Comparison of ENCODE assay signal across 8 cellular contexts in the genomic region with DNA sequence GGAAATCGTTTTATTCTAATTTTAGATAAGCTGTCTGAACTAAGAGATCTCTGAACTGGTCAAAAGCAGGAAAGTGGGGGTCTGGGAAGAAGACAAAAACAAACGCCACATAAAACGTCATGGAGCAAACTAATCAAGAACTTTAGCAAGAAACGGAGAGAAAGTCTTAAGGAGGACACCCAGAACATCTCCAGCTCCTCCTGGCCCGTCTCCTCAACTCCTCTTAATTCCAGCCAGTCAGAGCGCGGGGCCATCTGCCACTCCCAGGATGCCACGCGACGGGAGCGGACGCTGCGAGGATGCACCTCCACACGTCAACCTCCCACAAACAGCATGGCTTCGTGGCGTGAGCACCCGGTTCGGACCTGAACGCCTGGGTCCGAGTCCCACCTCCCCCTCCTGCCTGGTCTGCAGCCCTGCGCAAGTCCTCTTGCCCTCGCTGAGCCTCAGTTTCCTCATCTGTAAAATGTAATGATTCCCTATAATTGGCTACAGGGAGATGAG.
DNase-seq lines count a peak whose midpoint lies in the region.

No MANE protein-coding gene starts in this region.

- H3K27ac ChIP-seq in effector memory CD4-positive, alpha-beta T cell (ENCODE audit: insufficient read depth, low read length, poor library complexity, severe bottlenecking): peak overlapping the region; percentile 76

- no peaks in the 10 kb centered on the region for H3K9me3 ChIP-seq in effector memory CD4-positive, alpha-beta T cell (ENCODE audit: control insufficient read depth, low read length)

- no peaks in the 10 kb centered on the region for H3K27me3 ChIP-seq in effector memory CD4-positive, alpha-beta T cell (replicated peaks; ENCODE audit: control insufficient read depth, insufficient read depth, low read length, poor library complexity, severe bottlenecking)

- peak overlapping the region; percentile 96 for H3K4me3 ChIP-seq in effector memory CD4-positive, alpha-beta T cell (ENCODE audit: insufficient read depth, low read depth, low read length, poor library complexity, severe bottlenecking)

- peaks cover 11% of the 10 kb centered on the region for H3K4me1 ChIP-seq in effector memory CD4-positive, alpha-beta T cell (ENCODE audit: control insufficient read depth, insufficient read depth, low read length, poor library complexity, severe bottlenecking)

- DNase-seq in NK-92 treated with Interleukin-12 subunit alpha and Interleukin-12 subunit beta, amount 100 ng/mL, for 24 hours (lab: John Stamatoyannopoulos, UW): peak; percentile 74
- DNase-seq in NK-92 (lab: John Stamatoyannopoulos, UW; ENCODE audit: unreplicated experiment) (no peak), HPDE6-E6E7 (ENCODE audit: extremely low spot score) (peak; percentile 83), NOMO-1 treated with DMSO at 0.1 percent for 48 hours (lab: John Stamatoyannopoulos, UW; ENCODE audit: unreplicated experiment) (peak; percentile 74), medulla oblongata (ENCODE audit: extremely low spot score) (peak; percentile 80)
- peak; percentile 86 for DNase-seq in activated CD8-positive, alpha-beta memory T cell treated with anti-CD3 and anti-CD28 coated beads for 24 hours
- peak; percentile 46 to 65 (median 49) for DNase-seq in effector memory CD4-positive, alpha-beta T cell
- peak; percentile 33 for DNase-seq in stimulated activated CD8-positive, alpha-beta memory T cell treated with anti-CD3 and anti-CD28 coated beads, Interleukin-12 subunit alpha, Interleukin-12 subunit beta, amount 100 ng/mL, for 1 hour (ENCODE audit: low read depth)

- H3K36me3 ChIP-seq in effector memory CD4-positive, alpha-beta T cell (ENCODE audit: control insufficient read depth, insufficient read depth, low read length): no peaks in the 10 kb centered on the region
